Comparison of ENCODE assay signal across 32 cellular contexts in genomic region chr1:56683569-56683968, GRCh38. TPM values are rescaled to one million over a fixed set of nuclear protein-coding genes. Genes with fewer than 3 reads are reported as not detected.
"Had no signal": no experiment of that assay in that cellular context is flagged by ENCODE, and none has a peak within 500 bp of the region (broad histone marks: within the 10 kb centered on the region; RNA-seq: fewer than 3 reads in every experiment).

No MANE protein-coding gene starts in this region.

- H3K27me3 ChIP-seq: adrenal gland, ascending aorta, body of pancreas, brain microvascular endothelial cell, breast epithelium, cardiac muscle cell had no signal

- H3K4me3 ChIP-seq: adrenal gland, ascending aorta, body of pancreas, breast epithelium, cardiac muscle cell had no signal

- FAIRE-seq: astrocyte had no signal

- DNase-seq: activated effector memory CD4-positive, alpha-beta T cell treated with anti-CD3 and anti-CD28 coated beads, Interleukin-2, amount 50 U/mL, for 16 hours; activated effector memory CD4-positive, alpha-beta T cell treated with Interleukin-2 at 50 U/mL for 16 hours; activated gamma-delta T cell; activated gamma-delta T cell treated with Interleukin-2 at 50 U/mL for 16 hours; activated naive CD4-positive, alpha-beta T cell; activated naive CD4-positive, alpha-beta T cell treated with anti-CD3 and anti-CD28 coated beads for 36 hours; activated naive CD4-positive, alpha-beta T cell treated with anti-CD3 and anti-CD28 coated beads, Interleukin-2, amount 10 ng/mL, durations not matched to agents 7 days and 5 days; activated naive CD4-positive, alpha-beta T cell treated with anti-CD3 and anti-CD28 coated beads, Interleukin-2, amount 50 U/mL, for 16 hours; activated naive CD4-positive, alpha-beta T cell treated with Interleukin-2 at 50 U/mL for 16 hours; activated naive CD8-positive, alpha-beta T cell treated with anti-CD3 and anti-CD28 coated beads for 36 hours; activated naive CD8-positive, alpha-beta T cell treated with anti-CD3 and anti-CD28 coated beads, Interleukin-2, amount 10 ng/mL, durations not matched to agents 7 days and 5 days; activated naive CD8-positive, alpha-beta T cell treated with anti-CD3 and anti-CD28 coated beads, Interleukin-2, amount 50 U/mL, for 24 hours; activated T-cell treated with anti-CD3 and anti-CD28 coated beads, Interleukin-2, amount 50 U/mL, for 1 hour; activated T-cell treated with anti-CD3 and anti-CD28 coated beads, Interleukin-2, amount 50 U/mL, for 24 hours; activated T-cell treated with anti-CD3 and anti-CD28 coated beads, Interleukin-2, amount 50 U/mL, for 4 hours; activated T-cell treated with anti-CD3 and anti-CD28 coated beads, Interleukin-2, amount 50 U/mL, for 48 hours; activated T-cell treated with anti-CD3 and anti-CD28 coated beads, Interleukin-2, amount 50 U/mL, for 72 hours; adrenal gland; amniotic stem cell; aorta; body of pancreas; brain microvascular endothelial cell; central memory CD4-positive, alpha-beta T cell; cerebellar nuclear complex had no signal

- H3K27ac ChIP-seq: adrenal gland, ascending aorta, body of pancreas, brain microvascular endothelial cell, breast epithelium, cardiac muscle cell had no signal

- H3K4me1 ChIP-seq: adrenal gland, ascending aorta, body of pancreas, breast epithelium had no signal

- H3K36me3 ChIP-seq: adrenal gland, ascending aorta, brain microvascular endothelial cell, breast epithelium, cardiac muscle cell had no signal

- H3K9me3 ChIP-seq: adrenal gland, ascending aorta, body of pancreas, breast epithelium had no signal

- ATAC-seq: activated naive CD4-positive, alpha-beta T cell treated with anti-CD3 and anti-CD28 coated beads, Interleukin-2, amount 50 U/mL, for 72 hours; activated naive CD8-positive, alpha-beta T cell treated with anti-CD3 and anti-CD28 coated beads, Interleukin-2, amount 50 U/mL, for 24 hours; activated T-cell treated with anti-CD3 and anti-CD28 coated beads, Interleukin-2, amount 50 U/mL, for 4 hours; activated T-cell treated with anti-CD3 and anti-CD28 coated beads, Interleukin-2, amount 50 U/mL, for 72 hours; activated T-helper 17 cell treated with anti-CD3 and anti-CD28 coated beads, Interleukin-2, amount 50 U/mL, for 72 hours; body of pancreas had no signal

RNA-seq across cellular contexts. Expression of gene PRKAA2, which starts 38.5 kb away (rescaled TPM):
- total RNA-seq: activated naive CD4-positive, alpha-beta T cell treated with anti-CD3 and anti-CD28 coated beads for 36 hours; activated naive CD8-positive, alpha-beta T cell treated with anti-CD3 and anti-CD28 coated beads, Interleukin-2, amount 10 ng/mL, durations not matched to agents 7 days and 5 days; activated T-cell treated with anti-CD3 and anti-CD28 coated beads, Interleukin-2, amount 50 U/mL, for 4 hours; activated T-cell treated with anti-CD3 and anti-CD28 coated beads, Interleukin-2, amount 50 U/mL, for 72 hours; activated T-helper 1 cell treated with anti-CD3 and anti-CD28 coated beads, Interleukin-12 subunit alpha, Interleukin-12 subunit beta, Interleukin-2, Interleukin-4 antibody, amounts not matched to agents 30 ng/mL and 10 ng/mL and 1 ng/mL, durations not matched to agents 14 hours and 24 hours and 36 hours; activated T-helper 2 cell treated with anti-CD3 and anti-CD28 coated beads, Interferon-gamma antibody, Interleukin-2, Interleukin-4, amounts not matched to agents 10 μg/mL and 5 μg/mL and 100 μg/mL, durations not matched to agents 14 hours and 24 hours and 36 hours had no signal
